ENCODE assay signal across 8 cellular contexts in genomic region chr1:58932820-58933598, GRCh38.
DNase-seq lines count a peak whose midpoint lies in the region; TF ChIP-seq lines count a peak whose summit lies in the region.

No MANE protein-coding gene starts in this region.

- CTCF ChIA-PET in GM10248 (lab: Yijun Ruan, JAX), result interaction anchor here (1.4 to 3.3 kb wide), 2 partner anchors 8 to 9 kb away, joined by 5 to 13 read pairs; no protein-coding TSS in a partner anchor

- no peak for TF ChIP-seq EP300 in ovary (IDR thresholded peaks at IDR 0.05)

- intact Hi-C loops in ovary (cut with DNase I), result no loop called here

- WGBS in ovary, 3 donors, result 77 to 87% (median 82%) methylated on average over 4 of the region's 4 CpGs

- POLR2A ChIA-PET in GM10248 (lab: Yijun Ruan, JAX), result no interaction called here

- H3K27me3 ChIP-seq in skeletal muscle satellite cell (ENCODE audit: control insufficient read depth, insufficient read depth, low read length), result no peaks in the 10 kb centered on the region
- no peaks in the 10 kb centered on the region for H3K27me3 ChIP-seq in ovary

- H3K27ac ChIP-seq in ovary, result no peak overlapping the region

- H3K9me3 ChIP-seq in skeletal muscle satellite cell (replicated peaks; ENCODE audit: low read length), result no peaks in the 10 kb centered on the region
- no peaks in the 10 kb centered on the region for H3K9me3 ChIP-seq in ovary

- H3K36me3 ChIP-seq in skeletal muscle satellite cell (ENCODE audit: insufficient read depth, low read length) (no peaks in the 10 kb centered on the region), ovary (no peaks in the 10 kb centered on the region)

- DNase-seq in HS-27A (ENCODE audit: low read depth) (peak; percentile 89), RKO (ENCODE audit: low spot score) (peak; percentile 51), fibroblast of pulmonary artery (ENCODE audit: low read depth) (peak; percentile 82), GM10266 (ENCODE audit: extremely low spot score) (no peak), ovary (no peak), GM10248 (ENCODE audit: extremely low spot score) (no peak)
- DNase-seq in activated CD4-positive, alpha-beta T cell treated with anti-CD3 and anti-CD28 coated beads for 4 hours, result no peak

- H3K4me2 ChIP-seq in skeletal muscle satellite cell (ENCODE audit: low read length), result peak overlapping the region; percentile 45

- no peak overlapping the region for H3K4me3 ChIP-seq in fibroblast of pulmonary artery (replicated peaks; ENCODE audit: low read depth, low read length)
- no peak overlapping the region for H3K4me3 ChIP-seq in skeletal muscle satellite cell (ENCODE audit: low read length)
- H3K4me3 ChIP-seq in ovary, result no peak overlapping the region

- peak overlapping the region; percentile 6 for H3K9ac ChIP-seq in skeletal muscle satellite cell (ENCODE audit: low read depth, low read length)

- TF ChIP-seq POLR2A in ovary (IDR thresholded peaks at IDR 0.05), result no peak

- TF ChIP-seq CTCF in fibroblast of pulmonary artery (IDR thresholded peaks at IDR 0.05; ENCODE audit: low read length, missing control alignments) (no peak), GM10266 (IDR thresholded peaks at IDR 0.05; ENCODE audit: control insufficient read depth, insufficient read depth, low read depth, missing control alignments) (no peak), ovary (IDR thresholded peaks at IDR 0.05) (no peak), GM10248 (IDR thresholded peaks at IDR 0.05; ENCODE audit: control extremely low read depth, extremely low read depth, low read depth, missing control alignments) (no peak)

- H3K4me1 ChIP-seq in skeletal muscle satellite cell (ENCODE audit: control insufficient read depth, insufficient read depth, low read length) (peaks cover 28% of the 10 kb centered on the region), ovary (ENCODE audit: insufficient read depth) (no peaks in the 10 kb centered on the region)

Comparison
In these comparisons a context has a peak if more than half of its experiments do, and no peak if none do; other contexts are left out.
1. DNase-seq: peak in HS-27A (single experiment), RKO (single experiment) and fibroblast of pulmonary artery (single experiment); none in GM10266 (single experiment), activated CD4-positive, alpha-beta T cell treated with anti-CD3 and anti-CD28 coated beads for 4 hours (0 of 2), ovary (0 of 5) and GM10248 (single experiment).